Comparison of ENCODE assay signal across 1 cellular context in genomic region chr14:61710853-61711817, GRCh38.
TF ChIP-seq lines count a peak whose summit lies in the region.

No MANE protein-coding gene starts in this region.

TF ChIP-seq in HepG2, 621 proteins besides CTCF, POLR2A, EP300 and RAD21 (continued from another document and continues in another):
- TF ChIP-seq TEAD3 (CRISPR knock-in tag; optimal IDR thresholded peaks at IDR 0.05; ENCODE audit: borderline replicate concordance) (peak; percentile 12), NFKB2 (CRISPR knock-in tag; IDR thresholded peaks at IDR 0.05; ENCODE audit: borderline replicate concordance) (no peak), ZNF34 (CRISPR knock-in tag; IDR thresholded peaks at IDR 0.05; ENCODE audit: borderline replicate concordance) (no peak), FOXA3 (CRISPR knock-in tag; IDR thresholded peaks at IDR 0.05) (peak; percentile 85), MXD4 (CRISPR knock-in tag; IDR thresholded peaks at IDR 0.05) (no peak), GFI1 (CRISPR knock-in tag; IDR thresholded peaks at IDR 0.05; ENCODE audit: borderline replicate concordance) (no peak), ZNF354B (CRISPR knock-in tag; IDR thresholded peaks at IDR 0.05) (no peak), ZNF674 (CRISPR knock-in tag; IDR thresholded peaks at IDR 0.05; ENCODE audit: low read depth) (no peak), ZFP36 (IDR thresholded peaks at IDR 0.05; ENCODE audit: borderline replicate concordance, low read depth, low read length, partially characterized antibody) (no peak), TBX2 (CRISPR knock-in tag; IDR thresholded peaks at IDR 0.05; ENCODE audit: borderline replicate concordance) (no peak; the same call in 1 of the 2 replicates), SNAI1 (CRISPR knock-in tag; IDR thresholded peaks at IDR 0.05; ENCODE audit: borderline replicate concordance) (no peak), ZNF615 (CRISPR knock-in tag; IDR thresholded peaks at IDR 0.05; ENCODE audit: borderline replicate concordance) (no peak), ZFP37 (CRISPR knock-in tag; IDR thresholded peaks at IDR 0.05; ENCODE audit: borderline replicate concordance) (no peak), NR2F2 (IDR thresholded peaks at IDR 0.05; ENCODE audit: borderline replicate concordance, low read depth) (no peak), KDM5A (IDR thresholded peaks at IDR 0.05; ENCODE audit: borderline replicate concordance, low read length) (no peak), ZNF747 (CRISPR knock-in tag; IDR thresholded peaks at IDR 0.05; ENCODE audit: borderline replicate concordance) (no peak), ZNF101 (CRISPR knock-in tag; IDR thresholded peaks at IDR 0.05; ENCODE audit: borderline replicate concordance, low read depth) (no peak), IKZF4 (CRISPR knock-in tag; IDR thresholded peaks at IDR 0.05; ENCODE audit: borderline replicate concordance, low read depth, not compliant biosample characterization) (no peak), ZNF839 (CRISPR knock-in tag; IDR thresholded peaks at IDR 0.05; ENCODE audit: borderline replicate concordance) (no peak), ZHX2 (IDR thresholded peaks at IDR 0.05; ENCODE audit: low read depth) (no peak), ZHX2 (CRISPR knock-in tag; IDR thresholded peaks at IDR 0.05; ENCODE audit: borderline replicate concordance) (no peak), ARHGAP35 (CRISPR knock-in tag; IDR thresholded peaks at IDR 0.05; ENCODE audit: borderline replicate concordance) (no peak), JDP2 (CRISPR knock-in tag; IDR thresholded peaks at IDR 0.05; ENCODE audit: borderline replicate concordance) (no peak), ZKSCAN1 (IDR thresholded peaks at IDR 0.05; ENCODE audit: low read length) (no peak), ZNF331 (CRISPR knock-in tag; IDR thresholded peaks at IDR 0.05) (no peak), RFXANK (CRISPR knock-in tag; IDR thresholded peaks at IDR 0.05) (no peak), KDM2A (CRISPR knock-in tag; IDR thresholded peaks at IDR 0.05; ENCODE audit: borderline replicate concordance, low read depth) (no peak), ZNF17 (CRISPR knock-in tag; IDR thresholded peaks at IDR 0.05) (no peak), ARID5B (CRISPR knock-in tag; IDR thresholded peaks at IDR 0.05) (peak; percentile 73), ZNF792 (CRISPR knock-in tag; IDR thresholded peaks at IDR 0.05) (peak; percentile 80; the same call in 1 of the 2 replicates), DNMT1 (CRISPR knock-in tag; IDR thresholded peaks at IDR 0.05) (no peak), ZNF737 (CRISPR knock-in tag; IDR thresholded peaks at IDR 0.05; ENCODE audit: borderline replicate concordance) (no peak), ZNF614 (CRISPR knock-in tag; IDR thresholded peaks at IDR 0.05; ENCODE audit: borderline replicate concordance) (no peak), ZNF616 (CRISPR knock-in tag; IDR thresholded peaks at IDR 0.05; ENCODE audit: low read depth) (no peak), ZNF772 (CRISPR knock-in tag; IDR thresholded peaks at IDR 0.05) (no peak), CC2D1A (CRISPR knock-in tag; IDR thresholded peaks at IDR 0.05) (no peak), FOXA1 (IDR thresholded peaks at IDR 0.05) (0 out of 2 replicates have a peak, but pooled peaks have one; percentile 16), FOXA1 (CRISPR knock-in tag; IDR thresholded peaks at IDR 0.05) (peak; percentile 78), ZFYVE20 (CRISPR knock-in tag; IDR thresholded peaks at IDR 0.05; ENCODE audit: borderline replicate concordance, low read depth) (no peak), FOXP1 (IDR thresholded peaks at IDR 0.05) (no peak), FOXP1 (CRISPR knock-in tag; IDR thresholded peaks at IDR 0.05) (peak; percentile 77), ATF7-NPFF (CRISPR knock-in tag; IDR thresholded peaks at IDR 0.05; ENCODE audit: low read depth) (no peak), THAP8 (CRISPR knock-in tag; IDR thresholded peaks at IDR 0.05; ENCODE audit: borderline replicate concordance) (no peak), ZBTB4 (CRISPR knock-in tag; IDR thresholded peaks at IDR 0.05; ENCODE audit: borderline replicate concordance) (no peak)
- TF ChIP-seq, protein P1, sequence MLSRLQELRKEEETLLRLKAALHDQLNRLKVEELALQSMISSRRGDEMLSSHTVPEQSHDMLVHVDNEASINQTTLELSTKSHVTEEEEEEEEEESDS (CRISPR knock-in tag; IDR thresholded peaks at IDR 0.05; ENCODE audit: borderline replicate concordance): no peak
- TF ChIP-seq, protein P2, sequence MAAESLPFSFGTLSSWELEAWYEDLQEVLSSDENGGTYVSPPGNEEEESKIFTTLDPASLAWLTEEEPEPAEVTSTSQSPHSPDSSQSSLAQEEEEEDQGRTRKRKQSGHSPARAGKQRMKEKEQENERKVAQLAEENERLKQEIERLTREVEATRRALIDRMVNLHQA (CRISPR knock-in tag; IDR thresholded peaks at IDR 0.05): no peak
- TF ChIP-seq, protein P3, sequence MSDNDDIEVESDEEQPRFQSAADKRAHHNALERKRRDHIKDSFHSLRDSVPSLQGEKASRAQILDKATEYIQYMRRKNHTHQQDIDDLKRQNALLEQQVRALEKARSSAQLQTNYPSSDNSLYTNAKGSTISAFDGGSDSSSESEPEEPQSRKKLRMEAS (IDR thresholded peaks at IDR 0.05): no peak
- TF ChIP-seq, protein P4, sequence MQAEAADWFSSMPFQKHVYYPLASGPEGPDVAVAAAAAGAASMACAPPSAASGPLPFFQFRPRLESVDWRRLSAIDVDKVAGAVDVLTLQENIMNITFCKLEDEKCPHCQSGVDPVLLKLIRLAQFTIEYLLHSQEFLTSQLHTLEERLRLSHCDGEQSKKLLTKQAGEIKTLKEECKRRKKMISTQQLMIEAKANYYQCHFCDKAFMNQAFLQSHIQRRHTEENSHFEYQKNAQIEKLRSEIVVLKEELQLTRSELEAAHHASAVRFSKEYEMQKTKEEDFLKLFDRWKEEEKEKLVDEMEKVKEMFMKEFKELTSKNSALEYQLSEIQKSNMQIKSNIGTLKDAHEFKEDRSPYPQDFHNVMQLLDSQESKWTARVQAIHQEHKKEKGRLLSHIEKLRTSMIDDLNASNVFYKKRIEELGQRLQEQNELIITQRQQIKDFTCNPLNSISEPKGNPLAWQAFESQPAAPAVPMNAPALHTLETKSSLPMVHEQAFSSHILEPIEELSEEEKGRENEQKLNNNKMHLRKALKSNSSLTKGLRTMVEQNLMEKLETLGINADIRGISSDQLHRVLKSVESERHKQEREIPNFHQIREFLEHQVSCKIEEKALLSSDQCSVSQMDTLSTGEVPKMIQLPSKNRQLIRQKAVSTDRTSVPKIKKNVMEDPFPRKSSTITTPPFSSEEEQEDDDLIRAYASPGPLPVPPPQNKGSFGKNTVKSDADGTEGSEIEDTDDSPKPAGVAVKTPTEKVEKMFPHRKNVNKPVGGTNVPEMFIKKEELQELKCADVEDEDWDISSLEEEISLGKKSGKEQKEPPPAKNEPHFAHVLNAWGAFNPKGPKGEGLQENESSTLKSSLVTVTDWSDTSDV (CRISPR knock-in tag; IDR thresholded peaks at IDR 0.05): no peak
- TF ChIP-seq, protein P5, sequence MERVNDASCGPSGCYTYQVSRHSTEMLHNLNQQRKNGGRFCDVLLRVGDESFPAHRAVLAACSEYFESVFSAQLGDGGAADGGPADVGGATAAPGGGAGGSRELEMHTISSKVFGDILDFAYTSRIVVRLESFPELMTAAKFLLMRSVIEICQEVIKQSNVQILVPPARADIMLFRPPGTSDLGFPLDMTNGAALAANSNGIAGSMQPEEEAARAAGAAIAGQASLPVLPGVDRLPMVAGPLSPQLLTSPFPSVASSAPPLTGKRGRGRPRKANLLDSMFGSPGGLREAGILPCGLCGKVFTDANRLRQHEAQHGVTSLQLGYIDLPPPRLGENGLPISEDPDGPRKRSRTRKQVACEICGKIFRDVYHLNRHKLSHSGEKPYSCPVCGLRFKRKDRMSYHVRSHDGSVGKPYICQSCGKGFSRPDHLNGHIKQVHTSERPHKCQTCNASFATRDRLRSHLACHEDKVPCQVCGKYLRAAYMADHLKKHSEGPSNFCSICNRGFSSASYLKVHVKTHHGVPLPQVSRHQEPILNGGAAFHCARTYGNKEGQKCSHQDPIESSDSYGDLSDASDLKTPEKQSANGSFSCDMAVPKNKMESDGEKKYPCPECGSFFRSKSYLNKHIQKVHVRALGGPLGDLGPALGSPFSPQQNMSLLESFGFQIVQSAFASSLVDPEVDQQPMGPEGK (CRISPR knock-in tag; IDR thresholded peaks at IDR 0.05): no peak
